Comparison of ENCODE assay signal across 1 cellular context in genomic region chr11:111063711-111064110, GRCh38.
TF ChIP-seq lines count a peak whose summit lies in the region.

No MANE protein-coding gene starts in this region.

TF ChIP-seq in H1, 55 proteins besides CTCF, POLR2A, EP300 and RAD21:
- no peak for TF ChIP-seq CBX5 (IDR thresholded peaks at IDR 0.05; ENCODE audit: low read depth, low read length)
- TF ChIP-seq BRCA1 (IDR thresholded peaks at IDR 0.05; ENCODE audit: low read depth, low read length) = no peak
- no peak for TF ChIP-seq SIRT6 (IDR thresholded peaks at IDR 0.05; ENCODE audit: low read length)
- no peak for TF ChIP-seq EGR1 (IDR thresholded peaks at IDR 0.05; ENCODE audit: borderline replicate concordance, low read depth, low read length)
- TF ChIP-seq TBP (IDR thresholded peaks at IDR 0.05; ENCODE audit: low read depth, low read length) = no peak
- no peak for TF ChIP-seq EZH2 (IDR thresholded peaks at IDR 0.05; ENCODE audit: low read depth, low read length, severe bottlenecking)
- no peak for TF ChIP-seq POLR2AphosphoS5 (IDR thresholded peaks at IDR 0.05; ENCODE audit: low read depth, low read length)
- TF ChIP-seq MAFK (IDR thresholded peaks at IDR 0.05; ENCODE audit: low read depth, low read length) = no peak
- no peak for TF ChIP-seq HDAC2 (IDR thresholded peaks at IDR 0.05; ENCODE audit: borderline replicate concordance in 1 of 2, low read depth in 2 of 2, low read length in 2 of 2)
- no peak for TF ChIP-seq ASH2L (IDR thresholded peaks at IDR 0.05; ENCODE audit: low read length)
